1 cellular context compared by ENCODE assay signal in the genomic region with DNA sequence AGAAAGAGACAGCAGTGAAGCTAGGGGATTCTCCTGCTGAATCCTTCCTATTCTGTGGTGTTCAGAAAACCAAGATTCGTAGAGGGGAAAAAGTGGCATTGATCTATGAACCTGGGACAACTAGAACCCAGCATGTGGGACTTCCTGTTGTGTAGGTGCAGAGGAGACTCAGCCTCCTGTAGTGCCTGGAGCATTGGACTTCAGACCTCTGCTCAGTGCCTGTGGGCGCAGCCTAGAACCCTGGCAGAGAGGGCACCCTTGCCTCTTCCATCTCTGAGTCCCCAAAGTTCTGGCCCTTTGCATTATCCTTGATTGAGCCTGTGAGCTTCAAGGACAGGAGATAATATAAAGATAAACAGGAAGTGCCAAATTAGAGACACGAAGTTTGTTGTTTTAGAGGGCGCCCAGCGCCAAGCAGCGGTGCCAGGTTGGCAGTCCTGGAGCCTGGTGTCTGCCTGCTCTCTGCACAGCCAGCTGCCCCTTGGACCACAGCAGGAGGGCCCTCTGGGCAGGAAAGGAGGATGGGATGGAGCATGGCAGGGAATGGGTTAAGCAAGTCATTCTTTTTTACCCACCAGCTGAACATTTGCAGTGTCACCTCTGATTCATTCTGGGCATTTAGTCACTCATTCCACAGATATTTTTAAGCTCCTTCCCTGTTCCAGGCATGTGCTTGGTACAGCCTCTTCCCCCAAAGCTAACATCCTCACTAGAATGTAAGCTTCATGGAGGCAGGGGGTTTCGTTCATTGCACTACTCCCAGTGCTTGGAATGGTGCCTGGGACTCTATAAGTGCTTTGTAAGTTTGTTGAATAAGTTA.
TF ChIP-seq lines count a peak whose summit lies in the region.

No MANE protein-coding gene starts in this region.

TF ChIP-seq in HCT116, 20 proteins besides CTCF, POLR2A, EP300 and RAD21 (continued from another document):
- TF ChIP-seq EGR1 (IDR thresholded peaks at IDR 0.05; ENCODE audit: low read depth) (no peak), CBX3 (IDR thresholded peaks at IDR 0.05; ENCODE audit: low read depth) (peak; percentile 91), EZH2phosphoT487 (IDR thresholded peaks at IDR 0.05; ENCODE audit: borderline replicate concordance) (no peak), CEBPB (IDR thresholded peaks at IDR 0.05; ENCODE audit: low read depth) (no peak), POLR2AphosphoS5 (IDR thresholded peaks at IDR 0.05; ENCODE audit: low read depth, low read length) (peak; percentile 63; the same call in 1 of the 2 replicates)
- TF ChIP-seq, protein P1, sequence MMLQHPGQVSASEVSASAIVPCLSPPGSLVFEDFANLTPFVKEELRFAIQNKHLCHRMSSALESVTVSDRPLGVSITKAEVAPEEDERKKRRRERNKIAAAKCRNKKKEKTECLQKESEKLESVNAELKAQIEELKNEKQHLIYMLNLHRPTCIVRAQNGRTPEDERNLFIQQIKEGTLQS (IDR thresholded peaks at IDR 0.05) = no peak
